ENCODE assay signal across 8 cellular contexts in genomic region chr16:68086860-68087268, GRCh38. TPM values are rescaled to one million over a fixed set of nuclear protein-coding genes. Genes with fewer than 3 reads are reported as not detected.
DNase-seq lines count a peak whose midpoint lies in the region; ATAC-seq and TF ChIP-seq lines count a peak whose summit lies in the region.

No MANE protein-coding gene starts in this region.

- 0 out of 2 replicates have a peak, but pooled peaks cover 3% of the 10 kb centered on the region for H3K36me3 ChIP-seq in HUES6 (ENCODE audit: control insufficient read depth, insufficient read depth, low read length)
- H3K36me3 ChIP-seq in muscle layer of colon (ENCODE audit: insufficient read depth, low read length) = no peaks in the 10 kb centered on the region

- H3K9me3 Mint-ChIP-seq in brain = no peaks in the 10 kb centered on the region

- no peaks in the 10 kb centered on the region for H3K9me3 ChIP-seq in HUES6 (ENCODE audit: control insufficient read depth, insufficient read depth, low read depth, low read length)
- H3K9me3 ChIP-seq in muscle layer of colon (ENCODE audit: low read length) = no peaks in the 10 kb centered on the region

- H3K27me3 Mint-ChIP-seq in brain = peaks cover 8% of the 10 kb centered on the region

- H3K27me3 ChIP-seq in HUES6 (ENCODE audit: control insufficient read depth, insufficient read depth, low read length) (no peaks in the 10 kb centered on the region), muscle layer of colon (ENCODE audit: control insufficient read depth in 1 of 2, insufficient read depth in 2 of 2, low read length in 2 of 2) (no peaks in the 10 kb centered on the region)

- H3K9ac ChIP-seq in HUES6 (ENCODE audit: low read length) (peak overlapping the region; percentile 51), muscle layer of colon (ENCODE audit: low read length) (peak overlapping the region; percentile 83)

- peaks cover 71% of the 10 kb centered on the region for H3K4me1 Mint-ChIP-seq in brain

- H3K4me3 Mint-ChIP-seq in brain = peak overlapping the region; percentile 84 to 89 (median 85)

- no peaks in the 10 kb centered on the region for H3K36me3 Mint-ChIP-seq in brain

- peak overlapping the region; percentile 29 to 95 (median 81) for H3K27ac Mint-ChIP-seq in brain

- TF ChIP-seq CTCF in AG09309 (IDR thresholded peaks at IDR 0.05; ENCODE audit: control insufficient read depth, insufficient read depth, low read depth, low read length, missing control alignments) (no peak), brain (conservative IDR thresholded peaks at IDR 0.05) (no peak)

- DNase-seq in AG09309 (ENCODE audit: low read depth) (no peak), islet precursor cell (no peak), NCI-H1105 (lab: John Stamatoyannopoulos, UW) (no peak), AML-193 (lab: John Stamatoyannopoulos, UW) (no peak)

- H3K4me3 ChIP-seq in AG09309 (ENCODE audit: control insufficient read depth, low read depth, low read length) (peak overlapping the region; percentile 94), HUES6 (ENCODE audit: low read depth, low read length) (peak overlapping the region; percentile 100), muscle layer of colon (ENCODE audit: low read depth in 1 of 2, low read length in 2 of 2) (peak overlapping the region; percentile 80 to 85)

- peaks cover 23% of the 10 kb centered on the region for H3K4me1 ChIP-seq in HUES6 (ENCODE audit: control insufficient read depth, insufficient read depth, low read length)
- H3K4me1 ChIP-seq in muscle layer of colon (ENCODE audit: insufficient read depth, low read length) = peaks cover 54% of the 10 kb centered on the region

- ATAC-seq in GM21367 (IDR thresholded peaks at IDR 0.05; ENCODE audit: unreplicated experiment) = no peak

- H3K27ac ChIP-seq in HUES6 (ENCODE audit: low read depth, low read length) (no peak overlapping the region), muscle layer of colon (ENCODE audit: low read depth, low read length) (peak overlapping the region; percentile 89)

RNA-seq across cellular contexts. Expression of gene NFATC3, which starts 1.7 kb away (rescaled TPM):
- 33.2 TPM for polyA plus RNA-seq in brain (ENCODE audit: insufficient read depth, low read depth, low replicate concordance)
